ENCODE assay signal across 31 cellular contexts in genomic region chr17:2921443-2921842, GRCh38.
"Had no signal": no experiment of that assay in that cellular context is flagged by ENCODE, and none has a peak within 500 bp of the region (broad histone marks: within the 10 kb centered on the region; RNA-seq: fewer than 3 reads in every experiment).

No MANE protein-coding gene starts in this region.

- H3K9me3 Mint-ChIP-seq: activated B cell treated with CpG ODN at 0.5 μM for 24 hours; activated CD8-positive, alpha-beta T cell treated with anti-CD3 and anti-CD28 coated beads for 36 hours; activated T-cell treated with anti-CD3 and anti-CD28 coated beads, Interleukin-2, amount 50 U/mL, for 4 hours; activated T-helper 17 cell treated with anti-CD3 and anti-CD28 coated beads, Interleukin-2, amount 50 U/mL, for 72 hours; central memory CD8-positive, alpha-beta T cell; dendritic cell treated with granulocyte-macrophage colony-stimulating factor and Interleukin-4, amounts not matched to agents 40 ng/mL and 50 ng/mL, for 4 days; T-helper 2 cell treated with Interferon-gamma antibody and Interleukin-4, amounts not matched to agents 5 μg/mL and 100 μg/mL, for 36 hours had no signal

- H3K9me3 ChIP-seq: esophagus muscularis mucosa, gastrocnemius medialis had no signal

- H3K27me3 ChIP-seq: brain microvascular endothelial cell, dorsolateral prefrontal cortex, esophagus muscularis mucosa, foreskin keratinocyte had no signal

- H3K27ac Mint-ChIP-seq: activated B cell treated with CpG ODN at 0.5 μM for 24 hours; activated CD8-positive, alpha-beta T cell treated with anti-CD3 and anti-CD28 coated beads for 36 hours; activated naive CD8-positive, alpha-beta T cell; activated T-helper 17 cell treated with anti-CD3 and anti-CD28 coated beads, Interleukin-2, amount 50 U/mL, for 72 hours; dendritic cell treated with granulocyte-macrophage colony-stimulating factor and Interleukin-4, amounts not matched to agents 40 ng/mL and 50 ng/mL, for 4 days; T-helper 17 cell; T-helper 2 cell treated with Interferon-gamma antibody and Interleukin-4, amounts not matched to agents 5 μg/mL and 100 μg/mL, for 36 hours had no signal

- H3K27me3 Mint-ChIP-seq: activated B cell treated with CpG ODN at 0.5 μM for 24 hours; activated CD8-positive, alpha-beta T cell treated with anti-CD3 and anti-CD28 coated beads for 36 hours; activated naive CD8-positive, alpha-beta T cell; activated T-helper 17 cell treated with anti-CD3 and anti-CD28 coated beads, Interleukin-2, amount 50 U/mL, for 72 hours; central memory CD8-positive, alpha-beta T cell; dendritic cell treated with granulocyte-macrophage colony-stimulating factor and Interleukin-4, amounts not matched to agents 40 ng/mL and 50 ng/mL, for 4 days; T-helper 17 cell had no signal

- ATAC-seq: activated CD4-positive, CD25-positive, alpha-beta regulatory T cell treated with anti-CD3 and anti-CD28 coated beads, Interleukin-2, amount 50 U/mL, for 24 hours; activated CD8-positive, alpha-beta T cell treated with anti-CD3 and anti-CD28 coated beads for 36 hours; activated T-cell treated with anti-CD3 and anti-CD28 coated beads, Interleukin-2, amount 50 U/mL, for 4 hours; activated T-helper 17 cell treated with anti-CD3 and anti-CD28 coated beads, Interleukin-2, amount 50 U/mL, for 72 hours; foreskin keratinocyte; gastrocnemius medialis; T-helper 17 cell had no signal

- H3K4me1 ChIP-seq: gastrocnemius medialis had no signal

- H3K4me3 ChIP-seq: coronary artery, dorsolateral prefrontal cortex, esophagus muscularis mucosa, gastrocnemius medialis had no signal

- H3K4me1 Mint-ChIP-seq: activated B cell treated with CpG ODN at 0.5 μM for 24 hours; activated T-helper 17 cell treated with anti-CD3 and anti-CD28 coated beads, Interleukin-2, amount 50 U/mL, for 72 hours had no signal

- H3K36me3 ChIP-seq: brain microvascular endothelial cell, esophagus muscularis mucosa, gastrocnemius medialis had no signal

- DNase-seq: activated B cell treated with CpG ODN at 0.5 μM for 24 hours; activated CD4-positive, alpha-beta T cell treated with anti-CD3 and anti-CD28 coated beads for 48 hours; activated CD4-positive, alpha-beta T cell treated with anti-CD3 and anti-CD28 coated beads, Interleukin-2, amount 50 U/mL, for 1 hour; activated CD4-positive, alpha-beta T cell treated with anti-CD3 and anti-CD28 coated beads, Interleukin-2, amount 50 U/mL, for 48 hours; activated CD8-positive, alpha-beta memory T cell treated with anti-CD3 and anti-CD28 coated beads for 24 hours; activated CD8-positive, alpha-beta T cell treated with anti-CD3 and anti-CD28 coated beads for 36 hours; activated effector memory CD4-positive, alpha-beta T cell treated with Interleukin-2 at 50 U/mL for 16 hours; activated gamma-delta T cell treated with Interleukin-2 at 50 U/mL for 16 hours; activated naive CD4-positive, alpha-beta T cell treated with anti-CD3 and anti-CD28 coated beads, Interleukin-2, amount 50 U/mL, for 16 hours; activated naive CD4-positive, alpha-beta T cell treated with Interleukin-2 at 50 U/mL for 16 hours; activated T-cell treated with anti-CD3 and anti-CD28 coated beads, Interleukin-2, amount 50 U/mL, for 4 hours; amniotic stem cell; anterior cingulate cortex; brain microvascular endothelial cell; dorsolateral prefrontal cortex; effector memory CD4-positive, alpha-beta T cell; erythroblast; foreskin keratinocyte; gastrocnemius medialis; T-helper 1 cell; T-helper 17 cell; T1000; WERI-Rb-1 had no signal

- H3K27ac ChIP-seq: brain microvascular endothelial cell, coronary artery, dorsolateral prefrontal cortex, esophagus muscularis mucosa, foreskin keratinocyte, gastrocnemius medialis, WERI-Rb-1 had no signal

- H3K4me3 Mint-ChIP-seq: activated B cell treated with CpG ODN at 0.5 μM for 24 hours; activated CD8-positive, alpha-beta T cell treated with anti-CD3 and anti-CD28 coated beads for 36 hours; activated naive CD8-positive, alpha-beta T cell; activated T-cell treated with anti-CD3 and anti-CD28 coated beads, Interleukin-2, amount 50 U/mL, for 4 hours; activated T-helper 17 cell treated with anti-CD3 and anti-CD28 coated beads, Interleukin-2, amount 50 U/mL, for 72 hours; central memory CD8-positive, alpha-beta T cell; dendritic cell treated with granulocyte-macrophage colony-stimulating factor and Interleukin-4, amounts not matched to agents 40 ng/mL and 50 ng/mL, for 4 days; T-helper 17 cell; T-helper 2 cell treated with Interferon-gamma antibody and Interleukin-4, amounts not matched to agents 5 μg/mL and 100 μg/mL, for 36 hours had no signal
